ENCODE assay signal across 10 cellular contexts in genomic region chr17:75645501-75645888, GRCh38. TPM values are rescaled to one million over a fixed set of nuclear protein-coding genes. Genes with fewer than 3 reads are reported as not detected.
DNase-seq lines count a peak whose midpoint lies in the region; ATAC-seq, FAIRE-seq and TF ChIP-seq lines count a peak whose summit lies in the region.
"Had no signal": no experiment of that assay in that cellular context is flagged by ENCODE, and none has a peak within 500 bp of the region (broad histone marks: within the 10 kb centered on the region; RNA-seq: fewer than 3 reads in every experiment).

No MANE protein-coding gene starts in this region.

- H3K9me3 Mint-ChIP-seq in activated CD4-positive, alpha-beta T cell treated with anti-CD3 and anti-CD28 coated beads, Interleukin-2, amount 10 ng/mL, durations not matched to agents 24 days and 14 days, result no peaks in the 10 kb centered on the region
- no peaks in the 10 kb centered on the region for H3K9me3 Mint-ChIP-seq in activated CD4-positive, alpha-beta T cell treated with anti-CD3 and anti-CD28 coated beads for 36 hours (ENCODE audit: low read depth)
- H3K9me3 Mint-ChIP-seq in astrocyte (ENCODE audit: unreplicated experiment), result no peaks in the 10 kb centered on the region
- H3K9me3 Mint-ChIP-seq: naive thymus-derived CD8-positive, alpha-beta T cell had no signal

- no peak overlapping the region for H3K27ac ChIP-seq in astrocyte (ENCODE audit: low read depth, low read length)
- H3K27ac ChIP-seq in upper lobe of left lung, result peak overlapping the region; percentile 87 to 93 (median 91)

- no peak overlapping the region for H3K4me2 ChIP-seq in astrocyte (ENCODE audit: low read length)

- peak overlapping the region; percentile 10 for H3K27ac Mint-ChIP-seq in activated CD4-positive, alpha-beta T cell treated with anti-CD3 and anti-CD28 coated beads, Interleukin-2, amount 10 ng/mL, durations not matched to agents 24 days and 14 days
- H3K27ac Mint-ChIP-seq in activated CD4-positive, alpha-beta T cell treated with anti-CD3 and anti-CD28 coated beads for 36 hours, result no peak overlapping the region
- H3K27ac Mint-ChIP-seq in astrocyte (ENCODE audit: unreplicated experiment), result peak overlapping the region; percentile 90

- no peak for TF ChIP-seq POLR2A in upper lobe of left lung (IDR thresholded peaks at IDR 0.05)

- no peak overlapping the region for H3K4me3 ChIP-seq in astrocyte (ENCODE audit: insufficient read depth, low read depth, low read length)
- no peak overlapping the region for H3K4me3 ChIP-seq in upper lobe of left lung

- peaks cover 12% of the 10 kb centered on the region for H3K4me1 Mint-ChIP-seq in activated CD4-positive, alpha-beta T cell treated with anti-CD3 and anti-CD28 coated beads, Interleukin-2, amount 10 ng/mL, durations not matched to agents 24 days and 14 days
- no peaks in the 10 kb centered on the region for H3K4me1 Mint-ChIP-seq in activated CD4-positive, alpha-beta T cell treated with anti-CD3 and anti-CD28 coated beads for 36 hours
- H3K4me1 Mint-ChIP-seq in astrocyte (ENCODE audit: low read depth, unreplicated experiment), result peaks cover 12% of the 10 kb centered on the region

- peaks cover 7% of the 10 kb centered on the region for H3K36me3 Mint-ChIP-seq in activated CD4-positive, alpha-beta T cell treated with anti-CD3 and anti-CD28 coated beads, Interleukin-2, amount 10 ng/mL, durations not matched to agents 24 days and 14 days (ENCODE audit: low read depth)
- peaks cover 4% of the 10 kb centered on the region for H3K36me3 Mint-ChIP-seq in activated CD4-positive, alpha-beta T cell treated with anti-CD3 and anti-CD28 coated beads for 36 hours (ENCODE audit: low read depth)
- peaks cover 16% of the 10 kb centered on the region for H3K36me3 Mint-ChIP-seq in astrocyte (ENCODE audit: low read depth, unreplicated experiment)

- H3K9me3 ChIP-seq in astrocyte (ENCODE audit: insufficient read depth, low read depth, low read length), result no peaks in the 10 kb centered on the region
- no peaks in the 10 kb centered on the region for H3K9me3 ChIP-seq in upper lobe of left lung

- no peak overlapping the region for H3K9ac ChIP-seq in astrocyte (ENCODE audit: low read length)

- WGBS in upper lobe of left lung, 2 donors, result 51 to 65% methylated on average over 7 of the region's 7 CpGs

- H4K20me1 ChIP-seq in astrocyte (ENCODE audit: insufficient read depth, low read length), result peaks cover 3% of the 10 kb centered on the region

- H3K27me3 ChIP-seq in astrocyte (ENCODE audit: insufficient read depth, low read length), result no peaks in the 10 kb centered on the region
- no peaks in the 10 kb centered on the region for H3K27me3 ChIP-seq in upper lobe of left lung

- H3K79me2 ChIP-seq in astrocyte (ENCODE audit: insufficient read depth, low read length), result no peaks in the 10 kb centered on the region

- no peak overlapping the region for H3K4me3 Mint-ChIP-seq in activated CD4-positive, alpha-beta T cell treated with anti-CD3 and anti-CD28 coated beads, Interleukin-2, amount 10 ng/mL, durations not matched to agents 24 days and 14 days
- H3K4me3 Mint-ChIP-seq in activated CD4-positive, alpha-beta T cell treated with anti-CD3 and anti-CD28 coated beads for 36 hours, result no peak overlapping the region
- H3K4me3 Mint-ChIP-seq in astrocyte (ENCODE audit: unreplicated experiment), result no peak overlapping the region

- no peak for ATAC-seq in activated CD4-positive, alpha-beta T cell treated with anti-CD3 and anti-CD28 coated beads for 36 hours
- ATAC-seq in upper lobe of left lung (ENCODE audit: low FRiP score in 2 of 2), result peak; percentile 57 to 87
- ATAC-seq in HG03442 (IDR thresholded peaks at IDR 0.05; ENCODE audit: unreplicated experiment), result no peak

- H2AFZ ChIP-seq in astrocyte (ENCODE audit: low read depth, low read length), result no peak overlapping the region

- H3K4me1 ChIP-seq in astrocyte (ENCODE audit: insufficient read depth, low read length), result peaks cover 8% of the 10 kb centered on the region
- peaks cover 10 to 49% (median 23%) of the 10 kb centered on the region in 4 donors for H3K4me1 ChIP-seq in upper lobe of left lung

- TF ChIP-seq CTCF in astrocyte (IDR thresholded peaks at IDR 0.05; ENCODE audit: insufficient read depth, low read depth, low read length), result no peak
- TF ChIP-seq CTCF in upper lobe of left lung (IDR thresholded peaks at IDR 0.05), result no peak

- no peak for DNase-seq in activated CD4-positive, alpha-beta T cell treated with anti-CD3 and anti-CD28 coated beads, Interleukin-2, amount 10 ng/mL, durations not matched to agents 24 days and 14 days
- no peak for DNase-seq in activated CD4-positive, alpha-beta T cell treated with anti-CD3 and anti-CD28 coated beads for 36 hours
- peak; percentile 56 for DNase-seq in astrocyte (ENCODE audit: low read depth)
- DNase-seq in left kidney (ENCODE audit: low read depth, low spot score), result peak; percentile 56
- peak in 1 of 2 donors; percentile 93 for DNase-seq in upper lobe of left lung
- DNase-seq in head of caudate nucleus, result no peak
- no peak for DNase-seq in mesenteric fat pad (ENCODE audit: low spot score)
- DNase-seq: naive thymus-derived CD8-positive, alpha-beta T cell had no signal

- intact Hi-C loops in activated CD4-positive, alpha-beta T cell treated with anti-CD3 and anti-CD28 coated beads, Interleukin-2, amount 10 ng/mL, durations not matched to agents 24 days and 14 days (cut with micrococcal nuclease), result no loop called here
- intact Hi-C loops in activated CD4-positive, alpha-beta T cell treated with anti-CD3 and anti-CD28 coated beads for 36 hours (cut with DNase I, micrococcal nuclease), result no loop called here
- intact Hi-C loops in head of caudate nucleus (cut with DNase I), result no loop called here

- no peak for FAIRE-seq in astrocyte (lab: Jason Lieb, UNC)

- POLR2A ChIA-PET in activated CD4-positive, alpha-beta T cell treated with anti-CD3 and anti-CD28 coated beads for 36 hours (lab: Charles Lee), result no interaction called here

- no peaks in the 10 kb centered on the region for H3K27me3 Mint-ChIP-seq in activated CD4-positive, alpha-beta T cell treated with anti-CD3 and anti-CD28 coated beads, Interleukin-2, amount 10 ng/mL, durations not matched to agents 24 days and 14 days
- no peaks in the 10 kb centered on the region for H3K27me3 Mint-ChIP-seq in activated CD4-positive, alpha-beta T cell treated with anti-CD3 and anti-CD28 coated beads for 36 hours
- no peaks in the 10 kb centered on the region for H3K27me3 Mint-ChIP-seq in astrocyte (ENCODE audit: low read depth, unreplicated experiment)
- H3K27me3 Mint-ChIP-seq: naive thymus-derived CD8-positive, alpha-beta T cell had no signal

- peak in 2 of 4 donors; percentile 90 for TF ChIP-seq EP300 in upper lobe of left lung (IDR thresholded peaks at IDR 0.05)

- CTCF ChIA-PET in activated CD4-positive, alpha-beta T cell treated with anti-CD3 and anti-CD28 coated beads for 36 hours (lab: Charles Lee), result interaction anchor here (0.7 to 6.6 kb wide), 6 partner anchors 8 to 375 kb away, joined by 4 to 45 read pairs (median 4); partner anchors contain the start of genes MIF4GD and SMIM5

- H3K36me3 ChIP-seq in astrocyte (ENCODE audit: insufficient read depth, low read length) (peaks cover 3% of the 10 kb centered on the region), upper lobe of left lung (peaks cover 5 to 28% (median 15%) of the 10 kb centered on the region in 4 donors)

RNA-seq across cellular contexts. Expression of gene SMIM5, which starts 12.3 kb away (rescaled TPM):
- 0.14 and 0.38 TPM in 2 replicates for total RNA-seq in activated CD4-positive, alpha-beta T cell treated with anti-CD3 and anti-CD28 coated beads, Interleukin-2, amount 10 ng/mL, durations not matched to agents 24 days and 14 days
- total RNA-seq in activated CD4-positive, alpha-beta T cell treated with anti-CD3 and anti-CD28 coated beads for 36 hours, result under 1 TPM; 0.12 to 0.14 TPM
- total RNA-seq in astrocyte, result 0.07 TPM in 1 of 2 replicates, not detected in the other
- 1 to 10 TPM; 1.9 to 7.3 (median 3.3) TPM for total RNA-seq in upper lobe of left lung
- 0.42 TPM for total RNA-seq in mesenteric fat pad
- total RNA-seq: HT1080 had no signal

RNA-seq across cellular contexts. Expression of gene RECQL5, which starts 21.5 kb away (rescaled TPM):
- total RNA-seq in activated CD4-positive, alpha-beta T cell treated with anti-CD3 and anti-CD28 coated beads, Interleukin-2, amount 10 ng/mL, durations not matched to agents 24 days and 14 days, result 34.2 and 34.4 TPM in 2 replicates
- total RNA-seq in activated CD4-positive, alpha-beta T cell treated with anti-CD3 and anti-CD28 coated beads for 36 hours, result 10 to 100 TPM; 36.4 to 40.5 TPM
- total RNA-seq in astrocyte (24.6 and 25.9 TPM in 2 replicates), upper lobe of left lung (10 to 100 TPM; 11.4 to 97.4 (median 41.4) TPM), mesenteric fat pad (12.7 TPM)

RNA-seq across cellular contexts. Expression of gene SAP30BP, which starts 21.6 kb away (rescaled TPM):
- total RNA-seq in activated CD4-positive, alpha-beta T cell treated with anti-CD3 and anti-CD28 coated beads, Interleukin-2, amount 10 ng/mL, durations not matched to agents 24 days and 14 days, result 109 and 115 TPM in 2 replicates
- 10 to 100 TPM; 87.8 to 100.0 TPM for total RNA-seq in activated CD4-positive, alpha-beta T cell treated with anti-CD3 and anti-CD28 coated beads for 36 hours
- total RNA-seq in astrocyte (98.1 and 99.2 TPM in 2 replicates), upper lobe of left lung (100 to 1,000 TPM in 1 of 6 donors, 10 to 100 TPM in 5; 64.1 to 125 (median 80.8) TPM), mesenteric fat pad (86.0 TPM)

RNA-seq across cellular contexts. Expression of gene MYO15B, which starts 57.9 kb away (rescaled TPM):
- 24.3 and 25.4 TPM in 2 replicates for total RNA-seq in activated CD4-positive, alpha-beta T cell treated with anti-CD3 and anti-CD28 coated beads, Interleukin-2, amount 10 ng/mL, durations not matched to agents 24 days and 14 days
- total RNA-seq in activated CD4-positive, alpha-beta T cell treated with anti-CD3 and anti-CD28 coated beads for 36 hours, result 10 to 100 TPM; 20.8 to 22.4 TPM
- total RNA-seq in astrocyte (3.5 and 6.2 TPM in 2 replicates), upper lobe of left lung (100 to 1,000 TPM in 4 of 6 donors, 10 to 100 TPM in 2; 89.8 to 592 (median 183) TPM), mesenteric fat pad (110 TPM)

Comparison
In these comparisons a context has a peak if more than half of its experiments do, and no peak if none do; other contexts are left out.
1. DNase-seq: peak in astrocyte (single experiment) and left kidney (single experiment); none in activated CD4-positive, alpha-beta T cell treated with anti-CD3 and anti-CD28 coated beads, Interleukin-2, amount 10 ng/mL, durations not matched to agents 24 days and 14 days (single experiment), activated CD4-positive, alpha-beta T cell treated with anti-CD3 and anti-CD28 coated beads for 36 hours (single experiment), head of caudate nucleus (0 of 42) and mesenteric fat pad (single experiment).
2. ATAC-seq: peak in upper lobe of left lung (2 of 2); none in activated CD4-positive, alpha-beta T cell treated with anti-CD3 and anti-CD28 coated beads for 36 hours (single experiment) and HG03442 (single experiment).